In the genomic region with DNA sequence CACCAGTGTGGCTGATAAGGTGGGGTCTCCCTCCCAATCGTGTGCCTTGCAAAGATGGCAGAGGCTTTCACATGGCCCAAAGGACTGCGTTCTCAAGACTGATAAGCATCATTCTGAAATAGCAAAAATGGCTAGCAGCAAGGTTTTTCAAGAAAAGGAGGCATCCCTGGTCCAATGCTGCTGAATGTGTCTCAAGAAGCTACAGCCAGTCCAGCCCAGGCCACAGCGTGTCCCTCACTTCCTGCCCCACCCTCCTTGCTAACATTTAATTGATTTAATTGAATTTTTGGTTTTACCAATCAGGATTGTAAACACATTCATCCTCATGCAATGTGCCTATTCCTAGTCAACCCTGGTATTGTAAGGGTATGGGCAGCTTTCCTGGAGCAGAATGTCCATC, we compare ENCODE assay signal across 31 cellular contexts. TPM values are rescaled to one million over a fixed set of nuclear protein-coding genes. Genes with fewer than 3 reads are reported as not detected.
DNase-seq lines count a peak whose midpoint lies in the region; ATAC-seq and TF ChIP-seq lines count a peak whose summit lies in the region.
"Had no signal": no experiment of that assay in that cellular context is flagged by ENCODE, and none has a peak within 500 bp of the region (broad histone marks: within the 10 kb centered on the region; RNA-seq: fewer than 3 reads in every experiment).

No MANE protein-coding gene starts in this region.

- peaks cover 8% of the 10 kb centered on the region for H3K27me3 Mint-ChIP-seq in HFFc6 (ENCODE audit: insufficient read depth)
- no peaks in the 10 kb centered on the region for H3K27me3 Mint-ChIP-seq in endodermal cell (ENCODE audit: insufficient read depth)
- H3K27me3 Mint-ChIP-seq in mesothelial cell of epicardium (ENCODE audit: low read depth): no peaks in the 10 kb centered on the region
- H3K27me3 Mint-ChIP-seq: activated CD4-positive, alpha-beta memory T cell treated with anti-CD3 and anti-CD28 coated beads for 36 hours had no signal

- H3K36me3 Mint-ChIP-seq in HFFc6 (ENCODE audit: low read depth) (peaks cover 12% of the 10 kb centered on the region), endodermal cell (ENCODE audit: low read depth) (no peaks in the 10 kb centered on the region), mesothelial cell of epicardium (no peaks in the 10 kb centered on the region)
- H3K36me3 Mint-ChIP-seq: activated CD4-positive, alpha-beta memory T cell treated with anti-CD3 and anti-CD28 coated beads for 36 hours; natural killer cell had no signal

- H3K27ac Mint-ChIP-seq in HFFc6 (peak overlapping the region; percentile 68; the same call in 1 of the 2 replicates), endodermal cell (no peak overlapping the region), mesothelial cell of epicardium (no peak overlapping the region)
- H3K27ac Mint-ChIP-seq: activated CD4-positive, alpha-beta memory T cell treated with anti-CD3 and anti-CD28 coated beads for 36 hours; activated T-cell treated with anti-CD3 and anti-CD28 coated beads, Interleukin-2, amount 50 U/mL, for 72 hours; dendritic cell treated with granulocyte-macrophage colony-stimulating factor and Interleukin-4, amounts not matched to agents 40 ng/mL and 50 ng/mL, for 4 days; natural killer cell had no signal

- no peaks in the 10 kb centered on the region for H3K79me2 ChIP-seq in ACC112 (ENCODE audit: control insufficient read depth, insufficient read depth, low read length, unreplicated experiment)

- H3K4me3 ChIP-seq in ACC112 (ENCODE audit: low read depth, low read length): no peak overlapping the region
- H3K4me3 ChIP-seq in endodermal cell (ENCODE audit: low read length): no peak overlapping the region
- H3K4me3 ChIP-seq in prostate gland: no peak overlapping the region
- H3K4me3 ChIP-seq: adrenal gland, body of pancreas, heart right ventricle, uterus had no signal

- H3K9ac ChIP-seq in endodermal cell (ENCODE audit: extremely low read depth, low read length, poor library complexity, severe bottlenecking): no peak overlapping the region

- no peak for ATAC-seq in HG03565 (IDR thresholded peaks at IDR 0.05; ENCODE audit: unreplicated experiment)
- ATAC-seq: activated T-cell treated with anti-CD3 and anti-CD28 coated beads, Interleukin-2, amount 50 U/mL, for 72 hours; natural killer cell had no signal

- intact Hi-C loops in posterior vena cava (cut with DNase I): loop anchor here in 1 of 2 donors (10.0 kb wide), 1 partner anchor 90 kb away; no protein-coding TSS in a partner anchor
- intact Hi-C loops in prostate gland (cut with DNase I): loop anchor here (5.0 kb wide), 1 partner anchor 63 kb away; no protein-coding TSS in a partner anchor

- no peak for TF ChIP-seq CTCF in HFFc6 (IDR thresholded peaks at IDR 0.05)
- no peak for TF ChIP-seq CTCF in endodermal cell (conservative IDR thresholded peaks at IDR 0.05)
- TF ChIP-seq CTCF in mesothelial cell of epicardium (IDR thresholded peaks at IDR 0.05; ENCODE audit: unreplicated experiment): no peak
- no peak for TF ChIP-seq CTCF in prostate gland (IDR thresholded peaks at IDR 0.05)

- H3K36me3 ChIP-seq in ACC112 (ENCODE audit: insufficient read depth, low read length) (no peaks in the 10 kb centered on the region), endodermal cell (ENCODE audit: control insufficient read depth, insufficient read depth, low read length) (no peaks in the 10 kb centered on the region), prostate gland (no peaks in the 10 kb centered on the region)
- H3K36me3 ChIP-seq: adrenal gland, heart right ventricle, uterus had no signal

- H2AFZ ChIP-seq in ACC112 (ENCODE audit: low read length, unreplicated experiment): no peak overlapping the region

- H3K27ac ChIP-seq in ACC112 (ENCODE audit: low read depth, low read length) (peak overlapping the region; percentile 57; the same call in 1 of the 2 replicates), endodermal cell (ENCODE audit: low read depth, low read length) (peak overlapping the region; percentile 66), prostate gland (no peak overlapping the region)
- H3K27ac ChIP-seq: foreskin keratinocyte, heart right ventricle, uterus had no signal

- H3K4me1 ChIP-seq in ACC112 (ENCODE audit: control insufficient read depth, insufficient read depth, low read length, unreplicated experiment) (peaks cover 49% of the 10 kb centered on the region), endodermal cell (ENCODE audit: control insufficient read depth, insufficient read depth, low read length) (no peaks in the 10 kb centered on the region), prostate gland (replicated peaks) (no peaks in the 10 kb centered on the region)
- H3K4me1 ChIP-seq: foreskin keratinocyte had no signal

- H3K4me3 Mint-ChIP-seq in HFFc6: no peak overlapping the region
- no peak overlapping the region for H3K4me3 Mint-ChIP-seq in endodermal cell
- H3K4me3 Mint-ChIP-seq in mesothelial cell of epicardium: no peak overlapping the region
- H3K4me3 Mint-ChIP-seq: activated CD4-positive, alpha-beta memory T cell treated with anti-CD3 and anti-CD28 coated beads for 36 hours; activated T-cell treated with anti-CD3 and anti-CD28 coated beads, Interleukin-2, amount 50 U/mL, for 72 hours; central memory CD8-positive, alpha-beta T cell; dendritic cell treated with granulocyte-macrophage colony-stimulating factor and Interleukin-4, amounts not matched to agents 40 ng/mL and 50 ng/mL, for 4 days; natural killer cell had no signal

- no peaks in the 10 kb centered on the region for H3K9me3 Mint-ChIP-seq in HFFc6
- no peaks in the 10 kb centered on the region for H3K9me3 Mint-ChIP-seq in endodermal cell
- H3K9me3 Mint-ChIP-seq in mesothelial cell of epicardium: no peaks in the 10 kb centered on the region
- H3K9me3 Mint-ChIP-seq: activated CD4-positive, alpha-beta memory T cell treated with anti-CD3 and anti-CD28 coated beads for 36 hours; activated T-cell treated with anti-CD3 and anti-CD28 coated beads, Interleukin-2, amount 50 U/mL, for 72 hours; central memory CD8-positive, alpha-beta T cell; dendritic cell treated with granulocyte-macrophage colony-stimulating factor and Interleukin-4, amounts not matched to agents 40 ng/mL and 50 ng/mL, for 4 days; natural killer cell had no signal

- DNase-seq in HFFc6 (no peak), endodermal cell (peak; percentile 24), posterior vena cava (ENCODE audit: low spot score) (peak; percentile 23), mesothelial cell of epicardium (ENCODE audit: low spot score in 2 of 2, unreplicated experiment in 2 of 2) (no peak), epidermal melanocyte (ENCODE audit: insufficient read length, low spot score) (no peak), prostate gland (ENCODE audit: low spot score) (no peak)
- DNase-seq: activated CD4-positive, alpha-beta memory T cell treated with anti-CD3 and anti-CD28 coated beads for 36 hours; activated CD4-positive, CD25-positive, alpha-beta regulatory T cell treated with anti-CD3 and anti-CD28 coated beads, Interleukin-2, amount 50 U/mL, for 72 hours; activated naive CD4-positive, alpha-beta T cell; activated T-cell treated with anti-CD3 and anti-CD28 coated beads, Interleukin-2, amount 50 U/mL, for 72 hours; C1 segment of cervical spinal cord; DMS79; GDM1; heart right ventricle; natural killer cell; NK-92 treated with Interleukin-12 subunit alpha and Interleukin-12 subunit beta, amount 100 ng/mL, for 24 hours; nucleus accumbens; Right ventricle myocardium superior; stimulated activated CD4-positive, alpha-beta T cell treated with anti-CD3 and anti-CD28 coated beads, Interleukin-1b, Interleukin-23, amount 100 ng/mL, for 48 hours; stimulated activated naive CD4-positive, alpha-beta T cell treated with Interleukin-2 at 50 U/mL for 16 hours; T-helper 2 cell had no signal

- H3K9me3 ChIP-seq in endodermal cell (ENCODE audit: control insufficient read depth, low read length): no peaks in the 10 kb centered on the region
- H3K9me3 ChIP-seq in prostate gland: no peaks in the 10 kb centered on the region
- H3K9me3 ChIP-seq: adrenal gland, body of pancreas, Caco-2, heart right ventricle, uterus had no signal

- WGBS in endodermal cell (ENCODE audit: insufficient coverage in 1 of 2, insufficient read length in 1 of 2), 2 experiments: 93 to 97% methylated on average over 2 to 3 of the region's 3 CpGs
- WGBS in prostate gland: 81% methylated on average over 3 of the region's 3 CpGs

- no peaks in the 10 kb centered on the region for H3K27me3 ChIP-seq in ACC112 (ENCODE audit: insufficient read depth, low read length)
- no peaks in the 10 kb centered on the region for H3K27me3 ChIP-seq in endodermal cell (ENCODE audit: control insufficient read depth, insufficient read depth, low read length, poor library complexity, severe bottlenecking)
- no peaks in the 10 kb centered on the region for H3K27me3 ChIP-seq in prostate gland (replicated peaks; ENCODE audit: insufficient read depth)
- H3K27me3 ChIP-seq: adrenal gland, body of pancreas, uterus had no signal

- H3K4me1 Mint-ChIP-seq in HFFc6 (ENCODE audit: low read depth): peaks cover 84% of the 10 kb centered on the region
- H3K4me1 Mint-ChIP-seq in endodermal cell: peaks cover 3% of the 10 kb centered on the region
- peaks cover 20% of the 10 kb centered on the region for H3K4me1 Mint-ChIP-seq in mesothelial cell of epicardium
- H3K4me1 Mint-ChIP-seq: central memory CD8-positive, alpha-beta T cell; natural killer cell had no signal

- TF ChIP-seq POLR2A in prostate gland (IDR thresholded peaks at IDR 0.05): no peak

RNA-seq across cellular contexts. Expression of gene C14orf132, which starts 55.9 kb away (rescaled TPM):
- total RNA-seq in HFFc6 (2021; fragmentation: NEBNext Ultra II Directional; extraction: Animal tissue kit (Norgen Biotek cat#: 25700)): 10 to 100 TPM; 21.5 to 33.1 (median 27.1) TPM
- total RNA-seq in endodermal cell (10 to 100 TPM; 12.3 to 21.9 TPM), posterior vena cava (100 to 1,000 TPM in 1 of 2 donors, 10 to 100 TPM in 1; 70.8 to 122 TPM), mesothelial cell of epicardium (35.4 to 40.6 TPM (median 35.9 TPM) in 3 replicates), prostate gland (1 to 10 TPM; 6.6 to 7.8 TPM)
- polyA plus RNA-seq in endodermal cell (2013, experiment 1 of 2): 55.9 TPM
- polyA plus RNA-seq in endodermal cell (2013, experiment 2 of 2): 52.1 TPM
- total RNA-seq: HT-29 had no signal

Comparison
In these comparisons a context has a peak if more than half of its experiments do, and no peak if none do; other contexts are left out.
1. H3K27ac ChIP-seq: peak in ACC112 (single experiment) and endodermal cell (single experiment); none in prostate gland (0 of 2).
2. DNase-seq: peak in endodermal cell (single experiment) and posterior vena cava (single experiment); none in HFFc6 (single experiment), mesothelial cell of epicardium (0 of 2), epidermal melanocyte (single experiment) and prostate gland (single experiment).